Comparison of ENCODE assay signal across 8 cellular contexts in the genomic region with DNA sequence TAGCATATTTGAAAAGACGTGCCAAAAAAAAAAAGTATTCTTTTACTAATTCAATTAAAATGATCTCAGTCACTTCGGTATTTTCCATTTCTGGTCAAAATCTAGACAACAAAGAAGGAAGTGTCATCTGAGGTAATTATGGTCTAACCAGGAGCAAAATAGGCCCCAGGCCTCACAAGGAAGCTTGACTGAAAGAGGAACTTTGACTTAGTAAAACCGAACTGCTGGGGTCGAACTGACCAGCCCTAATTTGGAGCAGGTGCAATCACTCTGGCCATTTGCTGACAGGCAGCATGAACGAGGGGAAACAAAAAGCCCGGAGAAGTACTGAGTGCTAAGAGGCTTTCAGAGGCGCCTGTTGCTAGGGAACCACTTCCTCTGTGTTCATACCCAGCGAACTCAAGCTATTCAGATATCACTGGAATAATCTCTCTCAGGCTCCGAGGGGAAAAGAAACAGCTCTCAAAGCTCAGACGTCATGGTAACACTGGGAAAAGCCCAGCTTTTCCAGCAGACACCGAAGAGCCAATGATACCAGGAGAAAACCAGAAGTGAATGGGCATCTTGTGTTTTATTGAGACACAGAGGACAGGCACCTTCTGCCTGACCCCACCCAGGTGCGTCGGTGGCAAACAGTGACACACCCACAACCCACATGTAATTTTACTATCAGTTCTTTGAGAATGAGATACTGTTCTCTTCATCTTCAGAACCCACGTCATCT.
DNase-seq lines count a peak whose midpoint lies in the region; TF ChIP-seq lines count a peak whose summit lies in the region.

No MANE protein-coding gene starts in this region.

- DNase-seq in GM06990 (ENCODE audit: extremely low read depth, insufficient read length), result peak; percentile 84
- DNase-seq in HFFc6, result peak; percentile 70
- peak; percentile 92 for DNase-seq in NCI-H1436 (lab: John Stamatoyannopoulos, UW)
- DNase-seq in activated CD4-positive, CD25-positive, alpha-beta regulatory T cell treated with anti-CD3 and anti-CD28 coated beads, Interleukin-2, amount 50 U/mL, for 16 hours (ENCODE audit: low read depth, low spot score), result peak; percentile 40
- DNase-seq in cerebellar cortex (ENCODE audit: low spot score), result peak; percentile 29
- peak; percentile 95 for DNase-seq in left kidney (ENCODE audit: low read depth, low spot score)
- peak; percentile 62 for DNase-seq in stimulated activated CD4-positive, alpha-beta T cell treated with anti-CD3 and anti-CD28 coated beads, Interleukin-2, amount 100 ng/mL, for 4 hours (ENCODE audit: low read depth)
- DNase-seq in mesenteric fat pad (ENCODE audit: low spot score), result no peak

- H3K4me3 ChIP-seq in GM06990 (replicated peaks; ENCODE audit: low read depth, low read length), result peak overlapping the region; percentile 48

- TF ChIP-seq CTCF in GM06990 (IDR thresholded peaks at IDR 0.05; ENCODE audit: insufficient read depth, low read length, poor library complexity, severe bottlenecking) (no peak), HFFc6 (IDR thresholded peaks at IDR 0.05) (no peak)

- no peaks in the 10 kb centered on the region for H3K9me3 Mint-ChIP-seq in HFFc6

- H3K36me3 ChIP-seq in GM06990 (ENCODE audit: control insufficient read depth, insufficient read depth, low read length), result no peaks in the 10 kb centered on the region

- peak overlapping the region; percentile 41 for H3K4me3 Mint-ChIP-seq in HFFc6

- peak overlapping the region; percentile 78 for H3K27ac Mint-ChIP-seq in HFFc6

- H3K27me3 ChIP-seq in GM06990 (replicated peaks; ENCODE audit: control insufficient read depth, insufficient read depth, low read length), result no peaks in the 10 kb centered on the region

- peaks cover 14% of the 10 kb centered on the region for H3K27me3 Mint-ChIP-seq in HFFc6 (ENCODE audit: insufficient read depth)

- peaks cover 16% of the 10 kb centered on the region for H3K4me1 Mint-ChIP-seq in HFFc6 (ENCODE audit: low read depth)

- H3K36me3 Mint-ChIP-seq in HFFc6 (ENCODE audit: low read depth), result no peaks in the 10 kb centered on the region
